Comparison of ENCODE assay signal across 1 cellular context in the genomic region with DNA sequence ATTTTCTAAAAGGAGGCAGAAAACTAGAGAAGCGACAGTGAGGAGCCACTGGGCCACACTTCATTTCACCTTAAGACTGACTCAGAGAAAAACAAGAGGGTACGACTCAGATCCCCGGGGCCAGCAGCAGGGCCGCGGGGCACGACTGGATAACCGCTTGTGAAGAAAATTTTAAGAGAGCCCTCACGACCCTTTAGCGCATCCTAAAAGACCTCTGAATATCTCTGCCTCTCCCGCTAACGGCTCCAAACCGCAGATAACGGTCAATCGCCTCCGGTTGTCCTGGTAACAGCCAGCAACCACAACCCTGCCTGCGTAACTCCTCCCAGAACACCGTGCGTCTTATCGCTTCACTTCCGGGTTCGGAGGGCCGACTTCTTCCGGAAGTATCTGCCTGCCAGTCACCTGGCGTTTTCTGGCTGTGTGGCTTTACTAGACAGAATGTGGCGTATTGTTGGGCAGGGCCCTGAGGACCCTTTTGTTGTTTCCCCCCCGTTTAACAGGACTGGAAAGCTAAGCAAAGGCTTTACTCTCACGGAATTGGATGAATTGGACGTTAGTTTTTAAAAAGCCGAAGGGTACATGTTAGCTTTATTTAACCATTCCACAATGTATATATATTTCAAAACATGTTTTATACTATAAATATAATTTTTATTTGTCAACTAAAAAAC.
TF ChIP-seq lines count a peak whose summit lies in the region.

No MANE protein-coding gene starts in this region.

TF ChIP-seq in HepG2, 621 proteins besides CTCF, POLR2A, EP300 and RAD21 (continued from another document):
- TF ChIP-seq, protein P1, sequence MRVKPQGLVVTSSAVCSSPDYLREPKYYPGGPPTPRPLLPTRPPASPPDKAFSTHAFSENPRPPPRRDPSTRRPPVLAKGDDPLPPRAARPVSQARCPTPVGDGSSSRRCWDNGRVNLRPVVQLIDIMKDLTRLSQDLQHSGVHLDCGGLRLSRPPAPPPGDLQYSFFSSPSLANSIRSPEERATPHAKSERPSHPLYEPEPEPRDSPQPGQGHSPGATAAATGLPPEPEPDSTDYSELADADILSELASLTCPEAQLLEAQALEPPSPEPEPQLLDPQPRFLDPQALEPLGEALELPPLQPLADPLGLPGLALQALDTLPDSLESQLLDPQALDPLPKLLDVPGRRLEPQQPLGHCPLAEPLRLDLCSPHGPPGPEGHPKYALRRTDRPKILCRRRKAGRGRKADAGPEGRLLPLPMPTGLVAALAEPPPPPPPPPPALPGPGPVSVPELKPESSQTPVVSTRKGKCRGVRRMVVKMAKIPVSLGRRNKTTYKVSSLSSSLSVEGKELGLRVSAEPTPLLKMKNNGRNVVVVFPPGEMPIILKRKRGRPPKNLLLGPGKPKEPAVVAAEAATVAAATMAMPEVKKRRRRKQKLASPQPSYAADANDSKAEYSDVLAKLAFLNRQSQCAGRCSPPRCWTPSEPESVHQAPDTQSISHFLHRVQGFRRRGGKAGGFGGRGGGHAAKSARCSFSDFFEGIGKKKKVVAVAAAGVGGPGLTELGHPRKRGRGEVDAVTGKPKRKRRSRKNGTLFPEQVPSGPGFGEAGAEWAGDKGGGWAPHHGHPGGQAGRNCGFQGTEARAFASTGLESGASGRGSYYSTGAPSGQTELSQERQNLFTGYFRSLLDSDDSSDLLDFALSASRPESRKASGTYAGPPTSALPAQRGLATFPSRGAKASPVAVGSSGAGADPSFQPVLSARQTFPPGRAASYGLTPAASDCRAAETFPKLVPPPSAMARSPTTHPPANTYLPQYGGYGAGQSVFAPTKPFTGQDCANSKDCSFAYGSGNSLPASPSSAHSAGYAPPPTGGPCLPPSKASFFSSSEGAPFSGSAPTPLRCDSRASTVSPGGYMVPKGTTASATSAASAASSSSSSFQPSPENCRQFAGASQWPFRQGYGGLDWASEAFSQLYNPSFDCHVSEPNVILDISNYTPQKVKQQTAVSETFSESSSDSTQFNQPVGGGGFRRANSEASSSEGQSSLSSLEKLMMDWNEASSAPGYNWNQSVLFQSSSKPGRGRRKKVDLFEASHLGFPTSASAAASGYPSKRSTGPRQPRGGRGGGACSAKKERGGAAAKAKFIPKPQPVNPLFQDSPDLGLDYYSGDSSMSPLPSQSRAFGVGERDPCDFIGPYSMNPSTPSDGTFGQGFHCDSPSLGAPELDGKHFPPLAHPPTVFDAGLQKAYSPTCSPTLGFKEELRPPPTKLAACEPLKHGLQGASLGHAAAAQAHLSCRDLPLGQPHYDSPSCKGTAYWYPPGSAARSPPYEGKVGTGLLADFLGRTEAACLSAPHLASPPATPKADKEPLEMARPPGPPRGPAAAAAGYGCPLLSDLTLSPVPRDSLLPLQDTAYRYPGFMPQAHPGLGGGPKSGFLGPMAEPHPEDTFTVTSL (CRISPR knock-in tag; IDR thresholded peaks at IDR 0.05; ENCODE audit: borderline replicate concordance): no peak
- TF ChIP-seq SOX5 (CRISPR knock-in tag; IDR thresholded peaks at IDR 0.05; ENCODE audit: borderline replicate concordance) (no peak), ZBTB3 (CRISPR knock-in tag; IDR thresholded peaks at IDR 0.05; ENCODE audit: borderline replicate concordance, low read depth) (no peak), SMARCE1 (IDR thresholded peaks at IDR 0.05; ENCODE audit: borderline replicate concordance) (no peak), REPIN1 (CRISPR knock-in tag; IDR thresholded peaks at IDR 0.05; ENCODE audit: borderline replicate concordance, low read depth) (no peak), ETV6 (CRISPR knock-in tag; conservative IDR thresholded peaks at IDR 0.05) (0 out of 2 replicates have a peak, but pooled peaks have one; percentile 30), ZNF652 (CRISPR knock-in tag; IDR thresholded peaks at IDR 0.05; ENCODE audit: borderline replicate concordance, low read depth) (no peak), SMARCC2 (IDR thresholded peaks at IDR 0.05) (no peak), FOXP1 (IDR thresholded peaks at IDR 0.05) (no peak), FOXP1 (CRISPR knock-in tag; IDR thresholded peaks at IDR 0.05) (no peak), MAZ (IDR thresholded peaks at IDR 0.05; ENCODE audit: borderline replicate concordance, low read depth, low read length) (no peak), MAZ (CRISPR knock-in tag; IDR thresholded peaks at IDR 0.05; ENCODE audit: low read depth) (no peak)
- TF ChIP-seq, protein P2, sequence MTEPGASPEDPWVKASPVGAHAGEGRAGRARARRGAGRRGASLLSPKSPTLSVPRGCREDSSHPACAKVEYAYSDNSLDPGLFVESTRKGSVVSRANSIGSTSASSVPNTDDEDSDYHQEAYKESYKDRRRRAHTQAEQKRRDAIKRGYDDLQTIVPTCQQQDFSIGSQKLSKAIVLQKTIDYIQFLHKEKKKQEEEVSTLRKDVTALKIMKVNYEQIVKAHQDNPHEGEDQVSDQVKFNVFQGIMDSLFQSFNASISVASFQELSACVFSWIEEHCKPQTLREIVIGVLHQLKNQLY (CRISPR knock-in tag; IDR thresholded peaks at IDR 0.05): no peak
- TF ChIP-seq, protein P3, sequence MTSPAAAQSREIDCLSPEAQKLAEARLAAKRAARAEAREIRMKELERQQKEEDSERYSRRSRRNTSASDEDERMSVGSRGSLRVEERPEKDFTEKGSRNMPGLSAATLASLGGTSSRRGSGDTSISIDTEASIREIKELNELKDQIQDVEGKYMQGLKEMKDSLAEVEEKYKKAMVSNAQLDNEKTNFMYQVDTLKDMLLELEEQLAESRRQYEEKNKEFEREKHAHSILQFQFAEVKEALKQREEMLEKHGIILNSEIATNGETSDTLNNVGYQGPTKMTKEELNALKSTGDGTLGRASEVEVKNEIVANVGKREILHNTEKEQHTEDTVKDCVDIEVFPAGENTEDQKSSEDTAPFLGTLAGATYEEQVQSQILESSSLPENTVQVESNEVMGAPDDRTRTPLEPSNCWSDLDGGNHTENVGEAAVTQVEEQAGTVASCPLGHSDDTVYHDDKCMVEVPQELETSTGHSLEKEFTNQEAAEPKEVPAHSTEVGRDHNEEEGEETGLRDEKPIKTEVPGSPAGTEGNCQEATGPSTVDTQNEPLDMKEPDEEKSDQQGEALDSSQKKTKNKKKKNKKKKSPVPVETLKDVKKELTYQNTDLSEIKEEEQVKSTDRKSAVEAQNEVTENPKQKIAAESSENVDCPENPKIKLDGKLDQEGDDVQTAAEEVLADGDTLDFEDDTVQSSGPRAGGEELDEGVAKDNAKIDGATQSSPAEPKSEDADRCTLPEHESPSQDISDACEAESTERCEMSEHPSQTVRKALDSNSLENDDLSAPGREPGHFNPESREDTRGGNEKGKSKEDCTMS (CRISPR knock-in tag; conservative IDR thresholded peaks at IDR 0.05): no peak
- TF ChIP-seq, protein P4, sequence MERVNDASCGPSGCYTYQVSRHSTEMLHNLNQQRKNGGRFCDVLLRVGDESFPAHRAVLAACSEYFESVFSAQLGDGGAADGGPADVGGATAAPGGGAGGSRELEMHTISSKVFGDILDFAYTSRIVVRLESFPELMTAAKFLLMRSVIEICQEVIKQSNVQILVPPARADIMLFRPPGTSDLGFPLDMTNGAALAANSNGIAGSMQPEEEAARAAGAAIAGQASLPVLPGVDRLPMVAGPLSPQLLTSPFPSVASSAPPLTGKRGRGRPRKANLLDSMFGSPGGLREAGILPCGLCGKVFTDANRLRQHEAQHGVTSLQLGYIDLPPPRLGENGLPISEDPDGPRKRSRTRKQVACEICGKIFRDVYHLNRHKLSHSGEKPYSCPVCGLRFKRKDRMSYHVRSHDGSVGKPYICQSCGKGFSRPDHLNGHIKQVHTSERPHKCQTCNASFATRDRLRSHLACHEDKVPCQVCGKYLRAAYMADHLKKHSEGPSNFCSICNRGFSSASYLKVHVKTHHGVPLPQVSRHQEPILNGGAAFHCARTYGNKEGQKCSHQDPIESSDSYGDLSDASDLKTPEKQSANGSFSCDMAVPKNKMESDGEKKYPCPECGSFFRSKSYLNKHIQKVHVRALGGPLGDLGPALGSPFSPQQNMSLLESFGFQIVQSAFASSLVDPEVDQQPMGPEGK (CRISPR knock-in tag; IDR thresholded peaks at IDR 0.05): peak; percentile 18; the same call in 1 of the 2 replicates
- TF ChIP-seq, protein P5, sequence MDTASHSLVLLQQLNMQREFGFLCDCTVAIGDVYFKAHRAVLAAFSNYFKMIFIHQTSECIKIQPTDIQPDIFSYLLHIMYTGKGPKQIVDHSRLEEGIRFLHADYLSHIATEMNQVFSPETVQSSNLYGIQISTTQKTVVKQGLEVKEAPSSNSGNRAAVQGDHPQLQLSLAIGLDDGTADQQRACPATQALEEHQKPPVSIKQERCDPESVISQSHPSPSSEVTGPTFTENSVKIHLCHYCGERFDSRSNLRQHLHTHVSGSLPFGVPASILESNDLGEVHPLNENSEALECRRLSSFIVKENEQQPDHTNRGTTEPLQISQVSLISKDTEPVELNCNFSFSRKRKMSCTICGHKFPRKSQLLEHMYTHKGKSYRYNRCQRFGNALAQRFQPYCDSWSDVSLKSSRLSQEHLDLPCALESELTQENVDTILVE (CRISPR knock-in tag; IDR thresholded peaks at IDR 0.05): peak; percentile 23; the same call in 1 of the 2 replicates
